1 cellular context compared by ENCODE assay signal in the genomic region with DNA sequence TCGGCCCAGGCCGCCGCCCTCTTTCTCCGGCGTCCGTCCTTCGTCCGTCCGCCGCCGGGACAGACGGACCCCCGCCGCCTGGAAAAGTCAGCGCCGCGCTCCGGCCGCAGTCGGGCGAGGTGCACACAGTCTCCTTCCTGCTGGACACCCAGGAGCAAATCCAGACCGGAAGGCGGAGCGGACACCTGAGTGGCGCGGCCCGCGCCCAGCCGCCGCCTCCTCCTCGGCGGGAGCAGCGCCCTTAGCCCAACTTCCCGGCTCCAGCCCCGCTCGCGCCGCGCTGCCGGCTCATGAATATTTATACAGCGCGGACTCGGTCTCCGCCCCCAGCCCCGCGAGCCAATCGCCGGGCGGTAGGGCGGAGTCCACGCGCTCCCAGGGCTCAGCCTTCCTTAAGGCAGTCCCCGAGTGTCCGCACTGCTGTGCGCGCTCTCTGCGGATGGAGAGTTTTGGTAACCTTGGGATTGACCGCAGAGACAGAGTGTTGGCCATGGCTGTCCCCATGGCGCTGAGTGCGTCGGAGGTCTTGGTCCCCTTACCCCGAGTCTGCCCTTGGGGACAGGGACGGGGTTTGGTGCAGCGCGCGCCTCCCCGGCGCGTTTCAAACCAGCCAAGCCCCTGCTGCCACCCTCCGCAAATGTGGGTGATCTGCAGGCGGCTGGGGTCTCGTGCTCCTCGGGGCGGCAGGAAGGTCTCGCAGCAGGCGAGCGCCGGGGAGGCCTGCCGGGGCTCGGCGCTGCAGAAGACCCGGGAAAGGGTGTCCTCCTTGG.
TF ChIP-seq lines count a peak whose summit lies in the region.

A gene with protein sequence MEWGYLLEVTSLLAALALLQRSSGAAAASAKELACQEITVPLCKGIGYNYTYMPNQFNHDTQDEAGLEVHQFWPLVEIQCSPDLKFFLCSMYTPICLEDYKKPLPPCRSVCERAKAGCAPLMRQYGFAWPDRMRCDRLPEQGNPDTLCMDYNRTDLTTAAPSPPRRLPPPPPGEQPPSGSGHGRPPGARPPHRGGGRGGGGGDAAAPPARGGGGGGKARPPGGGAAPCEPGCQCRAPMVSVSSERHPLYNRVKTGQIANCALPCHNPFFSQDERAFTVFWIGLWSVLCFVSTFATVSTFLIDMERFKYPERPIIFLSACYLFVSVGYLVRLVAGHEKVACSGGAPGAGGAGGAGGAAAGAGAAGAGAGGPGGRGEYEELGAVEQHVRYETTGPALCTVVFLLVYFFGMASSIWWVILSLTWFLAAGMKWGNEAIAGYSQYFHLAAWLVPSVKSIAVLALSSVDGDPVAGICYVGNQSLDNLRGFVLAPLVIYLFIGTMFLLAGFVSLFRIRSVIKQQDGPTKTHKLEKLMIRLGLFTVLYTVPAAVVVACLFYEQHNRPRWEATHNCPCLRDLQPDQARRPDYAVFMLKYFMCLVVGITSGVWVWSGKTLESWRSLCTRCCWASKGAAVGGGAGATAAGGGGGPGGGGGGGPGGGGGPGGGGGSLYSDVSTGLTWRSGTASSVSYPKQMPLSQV (minus strand): TSS at position 274 of the 770 bp plus-strand sequence. CDS start 867 bp downstream, outside the sequence.

TF ChIP-seq in SK-N-SH treated with all-trans-retinoic acid at 6 μM for 48 hours, 23 proteins besides CTCF, POLR2A, EP300 and RAD21 (continued from another document):
- TF ChIP-seq TCF4 (CRISPR knock-in tag; IDR thresholded peaks at IDR 0.05; ENCODE audit: borderline replicate concordance) (no peak), RARB (CRISPR knock-in tag; IDR thresholded peaks at IDR 0.05) (no peak), ESRRG (CRISPR knock-in tag; IDR thresholded peaks at IDR 0.05) (no peak), ZNF70 (CRISPR knock-in tag; IDR thresholded peaks at IDR 0.05) (no peak), ISL1 (CRISPR knock-in tag; IDR thresholded peaks at IDR 0.05) (no peak)
- TF ChIP-seq, protein P1, sequence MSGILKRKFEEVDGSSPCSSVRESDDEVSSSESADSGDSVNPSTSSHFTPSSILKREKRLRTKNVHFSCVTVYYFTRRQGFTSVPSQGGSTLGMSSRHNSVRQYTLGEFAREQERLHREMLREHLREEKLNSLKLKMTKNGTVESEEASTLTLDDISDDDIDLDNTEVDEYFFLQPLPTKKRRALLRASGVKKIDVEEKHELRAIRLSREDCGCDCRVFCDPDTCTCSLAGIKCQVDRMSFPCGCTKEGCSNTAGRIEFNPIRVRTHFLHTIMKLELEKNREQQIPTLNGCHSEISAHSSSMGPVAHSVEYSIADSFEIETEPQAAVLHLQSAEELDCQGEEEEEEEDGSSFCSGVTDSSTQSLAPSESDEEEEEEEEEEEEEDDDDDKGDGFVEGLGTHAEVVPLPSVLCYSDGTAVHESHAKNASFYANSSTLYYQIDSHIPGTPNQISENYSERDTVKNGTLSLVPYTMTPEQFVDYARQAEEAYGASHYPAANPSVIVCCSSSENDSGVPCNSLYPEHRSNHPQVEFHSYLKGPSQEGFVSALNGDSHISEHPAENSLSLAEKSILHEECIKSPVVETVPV (CRISPR knock-in tag; IDR thresholded peaks at IDR 0.05), result no peak
- TF ChIP-seq, protein P2, sequence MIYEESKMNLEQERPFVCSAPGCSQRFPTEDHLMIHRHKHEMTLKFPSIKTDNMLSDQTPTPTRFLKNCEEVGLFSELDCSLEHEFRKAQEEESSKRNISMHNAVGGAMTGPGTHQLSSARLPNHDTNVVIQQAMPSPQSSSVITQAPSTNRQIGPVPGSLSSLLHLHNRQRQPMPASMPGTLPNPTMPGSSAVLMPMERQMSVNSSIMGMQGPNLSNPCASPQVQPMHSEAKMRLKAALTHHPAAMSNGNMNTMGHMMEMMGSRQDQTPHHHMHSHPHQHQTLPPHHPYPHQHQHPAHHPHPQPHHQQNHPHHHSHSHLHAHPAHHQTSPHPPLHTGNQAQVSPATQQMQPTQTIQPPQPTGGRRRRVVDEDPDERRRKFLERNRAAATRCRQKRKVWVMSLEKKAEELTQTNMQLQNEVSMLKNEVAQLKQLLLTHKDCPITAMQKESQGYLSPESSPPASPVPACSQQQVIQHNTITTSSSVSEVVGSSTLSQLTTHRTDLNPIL (CRISPR knock-in tag; IDR thresholded peaks at IDR 0.05; ENCODE audit: low read depth), result no peak
